Comparison of ENCODE assay signal across 2 cellular contexts in the genomic region with DNA sequence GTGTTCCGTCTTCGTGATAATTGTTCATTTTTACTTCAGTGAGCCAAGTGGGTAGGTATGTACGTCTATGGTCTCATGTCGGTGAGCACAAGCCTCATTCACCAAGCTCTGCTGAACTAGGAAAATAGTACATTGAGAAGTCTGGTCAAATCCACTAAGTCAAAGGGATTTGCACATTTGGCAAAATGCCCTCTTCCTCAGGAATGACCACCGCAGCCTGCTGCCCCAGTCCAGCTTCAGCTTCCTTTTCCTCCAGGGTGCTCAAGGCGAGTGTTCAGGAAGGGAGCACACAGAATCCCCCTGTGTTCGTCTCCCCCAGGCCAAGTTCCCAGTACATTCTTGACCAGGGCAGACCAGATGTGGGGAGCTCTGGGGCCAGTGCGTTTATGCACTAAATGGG.
TF ChIP-seq lines count a peak whose summit lies in the region.

No MANE protein-coding gene starts in this region.

TF ChIP-seq in SK-N-SH treated with all-trans-retinoic acid at 6 μM for 48 hours, 23 proteins besides CTCF, POLR2A, EP300 and RAD21:
- TF ChIP-seq, protein P1, sequence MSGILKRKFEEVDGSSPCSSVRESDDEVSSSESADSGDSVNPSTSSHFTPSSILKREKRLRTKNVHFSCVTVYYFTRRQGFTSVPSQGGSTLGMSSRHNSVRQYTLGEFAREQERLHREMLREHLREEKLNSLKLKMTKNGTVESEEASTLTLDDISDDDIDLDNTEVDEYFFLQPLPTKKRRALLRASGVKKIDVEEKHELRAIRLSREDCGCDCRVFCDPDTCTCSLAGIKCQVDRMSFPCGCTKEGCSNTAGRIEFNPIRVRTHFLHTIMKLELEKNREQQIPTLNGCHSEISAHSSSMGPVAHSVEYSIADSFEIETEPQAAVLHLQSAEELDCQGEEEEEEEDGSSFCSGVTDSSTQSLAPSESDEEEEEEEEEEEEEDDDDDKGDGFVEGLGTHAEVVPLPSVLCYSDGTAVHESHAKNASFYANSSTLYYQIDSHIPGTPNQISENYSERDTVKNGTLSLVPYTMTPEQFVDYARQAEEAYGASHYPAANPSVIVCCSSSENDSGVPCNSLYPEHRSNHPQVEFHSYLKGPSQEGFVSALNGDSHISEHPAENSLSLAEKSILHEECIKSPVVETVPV (CRISPR knock-in tag; IDR thresholded peaks at IDR 0.05), result no peak
- no peak for TF ChIP-seq TCF4 (CRISPR knock-in tag; IDR thresholded peaks at IDR 0.05; ENCODE audit: borderline replicate concordance)
- TF ChIP-seq RARB (CRISPR knock-in tag; IDR thresholded peaks at IDR 0.05), result no peak
- TF ChIP-seq, protein P2, sequence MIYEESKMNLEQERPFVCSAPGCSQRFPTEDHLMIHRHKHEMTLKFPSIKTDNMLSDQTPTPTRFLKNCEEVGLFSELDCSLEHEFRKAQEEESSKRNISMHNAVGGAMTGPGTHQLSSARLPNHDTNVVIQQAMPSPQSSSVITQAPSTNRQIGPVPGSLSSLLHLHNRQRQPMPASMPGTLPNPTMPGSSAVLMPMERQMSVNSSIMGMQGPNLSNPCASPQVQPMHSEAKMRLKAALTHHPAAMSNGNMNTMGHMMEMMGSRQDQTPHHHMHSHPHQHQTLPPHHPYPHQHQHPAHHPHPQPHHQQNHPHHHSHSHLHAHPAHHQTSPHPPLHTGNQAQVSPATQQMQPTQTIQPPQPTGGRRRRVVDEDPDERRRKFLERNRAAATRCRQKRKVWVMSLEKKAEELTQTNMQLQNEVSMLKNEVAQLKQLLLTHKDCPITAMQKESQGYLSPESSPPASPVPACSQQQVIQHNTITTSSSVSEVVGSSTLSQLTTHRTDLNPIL (CRISPR knock-in tag; IDR thresholded peaks at IDR 0.05; ENCODE audit: low read depth), result no peak
- TF ChIP-seq ARNTL (CRISPR knock-in tag; IDR thresholded peaks at IDR 0.05; ENCODE audit: borderline replicate concordance, low read depth), result no peak
- TF ChIP-seq ZNF565 (CRISPR knock-in tag; conservative IDR thresholded peaks at IDR 0.05; ENCODE audit: low read depth), result no peak
TF ChIP-seq in SK-N-SH treated with all-trans-retinoic acid at 6 μM for 48 hours: peak in this region for 0.

TF ChIP-seq in SK-N-SH, 30 proteins besides CTCF, POLR2A, EP300 and RAD21 (continued from another document):
- TF ChIP-seq, protein P3, sequence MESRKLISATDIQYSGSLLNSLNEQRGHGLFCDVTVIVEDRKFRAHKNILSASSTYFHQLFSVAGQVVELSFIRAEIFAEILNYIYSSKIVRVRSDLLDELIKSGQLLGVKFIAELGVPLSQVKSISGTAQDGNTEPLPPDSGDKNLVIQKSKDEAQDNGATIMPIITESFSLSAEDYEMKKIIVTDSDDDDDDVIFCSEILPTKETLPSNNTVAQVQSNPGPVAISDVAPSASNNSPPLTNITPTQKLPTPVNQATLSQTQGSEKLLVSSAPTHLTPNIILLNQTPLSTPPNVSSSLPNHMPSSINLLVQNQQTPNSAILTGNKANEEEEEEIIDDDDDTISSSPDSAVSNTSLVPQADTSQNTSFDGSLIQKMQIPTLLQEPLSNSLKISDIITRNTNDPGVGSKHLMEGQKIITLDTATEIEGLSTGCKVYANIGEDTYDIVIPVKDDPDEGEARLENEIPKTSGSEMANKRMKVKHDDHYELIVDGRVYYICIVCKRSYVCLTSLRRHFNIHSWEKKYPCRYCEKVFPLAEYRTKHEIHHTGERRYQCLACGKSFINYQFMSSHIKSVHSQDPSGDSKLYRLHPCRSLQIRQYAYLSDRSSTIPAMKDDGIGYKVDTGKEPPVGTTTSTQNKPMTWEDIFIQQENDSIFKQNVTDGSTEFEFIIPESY (IDR thresholded peaks at IDR 0.05; ENCODE audit: borderline replicate concordance, low read depth), result no peak
- TF ChIP-seq SIN3A (IDR thresholded peaks at IDR 0.05; ENCODE audit: borderline replicate concordance, low read depth, low read length) (no peak), RXRA (IDR thresholded peaks at IDR 0.05; ENCODE audit: borderline replicate concordance, low read depth) (no peak), TAF1 (IDR thresholded peaks at IDR 0.05; ENCODE audit: borderline replicate concordance, low read depth, low read length) (no peak), NRF1 (IDR thresholded peaks at IDR 0.05; ENCODE audit: low read depth, low read length) (no peak), FOSL2 (IDR thresholded peaks at IDR 0.05; ENCODE audit: borderline replicate concordance, low read depth) (no peak), MEF2A (IDR thresholded peaks at IDR 0.05; ENCODE audit: borderline replicate concordance, low read depth) (no peak), GABPA (IDR thresholded peaks at IDR 0.05; ENCODE audit: low read depth) (no peak), POLR2AphosphoS5 (IDR thresholded peaks at IDR 0.05; ENCODE audit: low read depth, low read length) (no peak), JUND (IDR thresholded peaks at IDR 0.05) (no peak)
- TF ChIP-seq, protein P4, sequence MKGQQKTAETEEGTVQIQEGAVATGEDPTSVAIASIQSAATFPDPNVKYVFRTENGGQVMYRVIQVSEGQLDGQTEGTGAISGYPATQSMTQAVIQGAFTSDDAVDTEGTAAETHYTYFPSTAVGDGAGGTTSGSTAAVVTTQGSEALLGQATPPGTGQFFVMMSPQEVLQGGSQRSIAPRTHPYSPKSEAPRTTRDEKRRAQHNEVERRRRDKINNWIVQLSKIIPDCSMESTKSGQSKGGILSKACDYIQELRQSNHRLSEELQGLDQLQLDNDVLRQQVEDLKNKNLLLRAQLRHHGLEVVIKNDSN (IDR thresholded peaks at IDR 0.05; ENCODE audit: borderline replicate concordance, low read depth), result no peak
- TF ChIP-seq, protein P5, sequence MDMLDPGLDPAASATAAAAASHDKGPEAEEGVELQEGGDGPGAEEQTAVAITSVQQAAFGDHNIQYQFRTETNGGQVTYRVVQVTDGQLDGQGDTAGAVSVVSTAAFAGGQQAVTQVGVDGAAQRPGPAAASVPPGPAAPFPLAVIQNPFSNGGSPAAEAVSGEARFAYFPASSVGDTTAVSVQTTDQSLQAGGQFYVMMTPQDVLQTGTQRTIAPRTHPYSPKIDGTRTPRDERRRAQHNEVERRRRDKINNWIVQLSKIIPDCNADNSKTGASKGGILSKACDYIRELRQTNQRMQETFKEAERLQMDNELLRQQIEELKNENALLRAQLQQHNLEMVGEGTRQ (IDR thresholded peaks at IDR 0.05; ENCODE audit: borderline replicate concordance, low read depth, low read length), result no peak
- TF ChIP-seq, protein P6, sequence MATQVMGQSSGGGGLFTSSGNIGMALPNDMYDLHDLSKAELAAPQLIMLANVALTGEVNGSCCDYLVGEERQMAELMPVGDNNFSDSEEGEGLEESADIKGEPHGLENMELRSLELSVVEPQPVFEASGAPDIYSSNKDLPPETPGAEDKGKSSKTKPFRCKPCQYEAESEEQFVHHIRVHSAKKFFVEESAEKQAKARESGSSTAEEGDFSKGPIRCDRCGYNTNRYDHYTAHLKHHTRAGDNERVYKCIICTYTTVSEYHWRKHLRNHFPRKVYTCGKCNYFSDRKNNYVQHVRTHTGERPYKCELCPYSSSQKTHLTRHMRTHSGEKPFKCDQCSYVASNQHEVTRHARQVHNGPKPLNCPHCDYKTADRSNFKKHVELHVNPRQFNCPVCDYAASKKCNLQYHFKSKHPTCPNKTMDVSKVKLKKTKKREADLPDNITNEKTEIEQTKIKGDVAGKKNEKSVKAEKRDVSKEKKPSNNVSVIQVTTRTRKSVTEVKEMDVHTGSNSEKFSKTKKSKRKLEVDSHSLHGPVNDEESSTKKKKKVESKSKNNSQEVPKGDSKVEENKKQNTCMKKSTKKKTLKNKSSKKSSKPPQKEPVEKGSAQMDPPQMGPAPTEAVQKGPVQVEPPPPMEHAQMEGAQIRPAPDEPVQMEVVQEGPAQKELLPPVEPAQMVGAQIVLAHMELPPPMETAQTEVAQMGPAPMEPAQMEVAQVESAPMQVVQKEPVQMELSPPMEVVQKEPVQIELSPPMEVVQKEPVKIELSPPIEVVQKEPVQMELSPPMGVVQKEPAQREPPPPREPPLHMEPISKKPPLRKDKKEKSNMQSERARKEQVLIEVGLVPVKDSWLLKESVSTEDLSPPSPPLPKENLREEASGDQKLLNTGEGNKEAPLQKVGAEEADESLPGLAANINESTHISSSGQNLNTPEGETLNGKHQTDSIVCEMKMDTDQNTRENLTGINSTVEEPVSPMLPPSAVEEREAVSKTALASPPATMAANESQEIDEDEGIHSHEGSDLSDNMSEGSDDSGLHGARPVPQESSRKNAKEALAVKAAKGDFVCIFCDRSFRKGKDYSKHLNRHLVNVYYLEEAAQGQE (IDR thresholded peaks at IDR 0.05; ENCODE audit: low read depth, low read length), result no peak
